Comparison of ENCODE assay signal across 23 cellular contexts in genomic region chr2:54676656-54677055, GRCh38. TPM values are rescaled to one million over a fixed set of nuclear protein-coding genes. Genes with fewer than 3 reads are reported as not detected.
DNase-seq lines count a peak whose midpoint lies in the region; ATAC-seq and TF ChIP-seq lines count a peak whose summit lies in the region.
"Had no signal": no experiment of that assay in that cellular context is flagged by ENCODE, and none has a peak within 500 bp of the region (broad histone marks: within the 10 kb centered on the region; RNA-seq: fewer than 3 reads in every experiment).

No MANE protein-coding gene starts in this region.

- H3K9me3 ChIP-seq in SK-N-SH (no peaks in the 10 kb centered on the region), Panc1 (ENCODE audit: control insufficient read depth, insufficient read depth, low read depth, low read length) (no peaks in the 10 kb centered on the region), thyroid gland (no peaks in the 10 kb centered on the region)

- DNase-seq in SK-N-SH (no peak), Panc1 (ENCODE audit: low read depth, low spot score) (no peak), fibroblast of peridontal ligament (ENCODE audit: extremely low read depth) (peak; percentile 77), thyroid gland (peak; percentile 67 to 70), DMS153 (lab: John Stamatoyannopoulos, UW) (no peak), MV-4-11 (lab: John Stamatoyannopoulos, UW) (no peak)
- DNase-seq in stimulated activated CD4-positive, alpha-beta T cell treated with anti-CD3 and anti-CD28 coated beads, Interleukin-1b, Interleukin-23, amount 100 ng/mL, for 48 hours: no peak
- DNase-seq: activated CD4-positive, alpha-beta T cell treated with anti-CD3 and anti-CD28 coated beads, Interleukin-2, amount 50 U/mL, for 4 hours; brain microvascular endothelial cell; CD8-positive, alpha-beta memory T cell; H7; NCI-H1417; NCI-H2029 treated with DMSO at 0.1 percent for 48 hours; NCI-H69; right cardiac atrium; stimulated activated CD4-positive, alpha-beta T cell treated with anti-CD3 and anti-CD28 coated beads, Interleukin-4, amount 100 ng/mL, for 1 hour; T-cell had no signal

- peaks cover 5% of the 10 kb centered on the region for H3F3A ChIP-seq in SK-N-SH (replicated peaks; ENCODE audit: insufficient read depth)

- H3K4me1 ChIP-seq in SK-N-SH (ENCODE audit: control insufficient read depth in 1 of 2, insufficient read depth in 2 of 2, low read depth in 1 of 2, low read length in 1 of 2) (peaks cover 4 to 9% of the 10 kb centered on the region in 2 experiments; a peak in 2 of 4 replicates), Panc1 (ENCODE audit: control insufficient read depth, insufficient read depth, low read length) (no peaks in the 10 kb centered on the region), thyroid gland (peaks cover 46 to 54% of the 10 kb centered on the region in 2 donors)
- H3K4me1 ChIP-seq: neural progenitor cell had no signal

- no peak overlapping the region for H3K4me2 ChIP-seq in SK-N-SH
- H3K4me2 ChIP-seq: hepatocyte, neural progenitor cell had no signal

- intact Hi-C loops in Panc1 (cut with micrococcal nuclease; ENCODE audit: unreplicated experiment) (no loop called here), thyroid gland (cut with DNase I) (no loop called here)

- H3K36me3 ChIP-seq in SK-N-SH (replicated peaks in 1 of 2; ENCODE audit: control insufficient read depth in 1 of 2, insufficient read depth in 2 of 2, low read length in 1 of 2) (peaks cover 0 to 2% of the 10 kb centered on the region in 2 experiments), Panc1 (ENCODE audit: control insufficient read depth, insufficient read depth, low read length) (no peaks in the 10 kb centered on the region), thyroid gland (no peaks in the 10 kb centered on the region)
- H3K36me3 ChIP-seq: brain microvascular endothelial cell, neural progenitor cell had no signal

- H2AFZ ChIP-seq in SK-N-SH (ENCODE audit: low read depth): no peak overlapping the region
- H2AFZ ChIP-seq: hepatocyte, neural progenitor cell had no signal

- no TSS peak for BruUV-seq in Panc1 (replicated peaks; lab: Mats Ljungman, UMichigan)

- peak; percentile 27 for ATAC-seq in SK-N-SH treated with all-trans-retinoic acid at 6 μM for 48 hours
- ATAC-seq in Panc1: peak; percentile 12; the same call in 1 of the 2 replicates
- ATAC-seq: activated naive CD4-positive, alpha-beta T cell treated with anti-CD3 and anti-CD28 coated beads, Interleukin-2, amount 50 U/mL, for 72 hours; K562; right cardiac atrium; T-cell had no signal

- in situ Hi-C loops in Panc1 (cut with HindIII; ENCODE audit: low pct_unique_long_range_greater_than_20kb, low sequenced_read_pairs): no loop called here

- TF ChIP-seq RAD21 in SK-N-SH (IDR thresholded peaks at IDR 0.05; ENCODE audit: low read length): no peak

- H3K9ac ChIP-seq in SK-N-SH: no peak overlapping the region
- H3K9ac ChIP-seq: neural progenitor cell had no signal

- no peak for TF ChIP-seq POLR2A in thyroid gland (IDR thresholded peaks at IDR 0.05)

- no peak overlapping the region for H3K27ac ChIP-seq in SK-N-SH (ENCODE audit: low read depth in 2 of 2, low read length in 1 of 2)
- no peak overlapping the region for H3K27ac ChIP-seq in Panc1 (ENCODE audit: low read length)
- H3K27ac ChIP-seq in thyroid gland: peak overlapping the region; percentile 23 to 73 (median 62)
- H3K27ac ChIP-seq: 22Rv1, brain microvascular endothelial cell, hepatocyte, neural progenitor cell had no signal

- no peak for TF ChIP-seq EP300 in SK-N-SH (IDR thresholded peaks at IDR 0.05; ENCODE audit: borderline replicate concordance in 1 of 2, low read depth in 1 of 2, low read length in 1 of 2)

- H3K4me3 ChIP-seq in SK-N-SH (ENCODE audit: low read depth in 2 of 2, low read length in 1 of 2): no peak overlapping the region
- no peak overlapping the region for H3K4me3 ChIP-seq in Panc1 (ENCODE audit: low read depth in 2 of 2, low read length in 2 of 2)
- no peak overlapping the region for H3K4me3 ChIP-seq in thyroid gland (replicated peaks in 1 of 3)
- H3K4me3 ChIP-seq: hepatocyte, K562, neural progenitor cell had no signal

- POLR2A ChIA-PET in SK-N-SH (lab: Yijun Ruan, JAX) (no interaction called here), Panc1 (lab: Charles Lee) (no interaction called here)

- TF ChIP-seq CTCF in SK-N-SH (IDR thresholded peaks at IDR 0.05) (no peak), Panc1 (IDR thresholded peaks at IDR 0.05) (no peak), thyroid gland (IDR thresholded peaks at IDR 0.05) (no peak)

- no peaks in the 10 kb centered on the region for H3K27me3 ChIP-seq in SK-N-SH (ENCODE audit: insufficient read depth)
- no peaks in the 10 kb centered on the region for H3K27me3 ChIP-seq in Panc1 (ENCODE audit: control insufficient read depth, insufficient read depth, low read length)
- H3K27me3 ChIP-seq in thyroid gland: no peaks in the 10 kb centered on the region
- H3K27me3 ChIP-seq: brain microvascular endothelial cell, hepatocyte, neural progenitor cell had no signal

- no peaks in the 10 kb centered on the region for H3K9me2 ChIP-seq in SK-N-SH

- CTCF ChIA-PET in SK-N-SH (lab: Yijun Ruan, JAX): interaction anchor here (1.0 to 2.9 kb wide), 5 partner anchors 10 to 569 kb away, joined by 3 to 17 read pairs (median 6); no protein-coding TSS in a partner anchor
- CTCF ChIA-PET in Panc1 (lab: Charles Lee): interaction anchor here (0.6 to 1.4 kb wide), 3 partner anchors 11 to 174 kb away, joined by 3 to 5 read pairs (median 3); no protein-coding TSS in a partner anchor

- H3K79me2 ChIP-seq in SK-N-SH (ENCODE audit: insufficient read depth): no peaks in the 10 kb centered on the region
- H3K79me2 ChIP-seq: hepatocyte had no signal

- WGBS in SK-N-SH (ENCODE audit: low lambda C conversion rate): 57% methylated on average over 2 of the region's 2 CpGs
- 28 to 32% methylated on average over 2 of the region's 2 CpGs for WGBS in thyroid gland, 2 donors

- H4K20me1 ChIP-seq in SK-N-SH (ENCODE audit: insufficient read depth): no peaks in the 10 kb centered on the region

TF ChIP-seq in SK-N-SH treated with all-trans-retinoic acid at 6 μM for 48 hours, 23 proteins besides CTCF, POLR2A, EP300 and RAD21 (continues in another document):
- no peak for TF ChIP-seq ARNTL (CRISPR knock-in tag; IDR thresholded peaks at IDR 0.05; ENCODE audit: borderline replicate concordance, low read depth)
- TF ChIP-seq CSDC2 (CRISPR knock-in tag; IDR thresholded peaks at IDR 0.05): no peak
- TF ChIP-seq TSHZ2 (CRISPR knock-in tag; IDR thresholded peaks at IDR 0.05): no peak
- no peak for TF ChIP-seq SNAI2 (CRISPR knock-in tag; IDR thresholded peaks at IDR 0.05)

TF ChIP-seq in SK-N-SH, 30 proteins besides CTCF, POLR2A, EP300 and RAD21:
- TF ChIP-seq GABPA (IDR thresholded peaks at IDR 0.05; ENCODE audit: low read depth) (no peak), TCF12 (IDR thresholded peaks at IDR 0.05) (no peak), NRF1 (IDR thresholded peaks at IDR 0.05; ENCODE audit: low read depth, low read length) (no peak), CHD2 (IDR thresholded peaks at IDR 0.05; ENCODE audit: low read length, partially characterized antibody) (no peak), EZH2phosphoT487 (IDR thresholded peaks at IDR 0.05; ENCODE audit: borderline replicate concordance, low read depth) (no peak), SIN3A (IDR thresholded peaks at IDR 0.05; ENCODE audit: borderline replicate concordance, low read depth, low read length) (no peak), SMC3 (IDR thresholded peaks at IDR 0.05; ENCODE audit: low read depth, low read length) (no peak), NFIC (IDR thresholded peaks at IDR 0.05; ENCODE audit: borderline replicate concordance) (no peak), FOXM1 (IDR thresholded peaks at IDR 0.05; ENCODE audit: low read depth) (no peak), MXI1 (IDR thresholded peaks at IDR 0.05; ENCODE audit: low read depth, low read length) (no peak), RFX5 (IDR thresholded peaks at IDR 0.05; ENCODE audit: low read length) (no peak), MEF2A (IDR thresholded peaks at IDR 0.05; ENCODE audit: borderline replicate concordance, low read depth) (no peak)
- TF ChIP-seq, protein P1, sequence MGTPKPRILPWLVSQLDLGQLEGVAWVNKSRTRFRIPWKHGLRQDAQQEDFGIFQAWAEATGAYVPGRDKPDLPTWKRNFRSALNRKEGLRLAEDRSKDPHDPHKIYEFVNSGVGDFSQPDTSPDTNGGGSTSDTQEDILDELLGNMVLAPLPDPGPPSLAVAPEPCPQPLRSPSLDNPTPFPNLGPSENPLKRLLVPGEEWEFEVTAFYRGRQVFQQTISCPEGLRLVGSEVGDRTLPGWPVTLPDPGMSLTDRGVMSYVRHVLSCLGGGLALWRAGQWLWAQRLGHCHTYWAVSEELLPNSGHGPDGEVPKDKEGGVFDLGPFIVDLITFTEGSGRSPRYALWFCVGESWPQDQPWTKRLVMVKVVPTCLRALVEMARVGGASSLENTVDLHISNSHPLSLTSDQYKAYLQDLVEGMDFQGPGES (IDR thresholded peaks at IDR 0.05; ENCODE audit: low read depth, low read length): no peak
TF ChIP-seq in SK-N-SH: peak in this region for 0.

RNA-seq across cellular contexts. Expression of gene EML6, which starts 46.8 kb away (rescaled TPM):
- 1.1 and 1.6 TPM in 2 replicates for polyA plus RNA-seq in SK-N-SH (2012; rRNA removed)
- 1.2 and 1.3 TPM in 2 replicates for polyA plus RNA-seq in SK-N-SH (2012; cell fraction: cytosol; rRNA removed)
- 4.7 and 5.3 TPM in 2 replicates for polyA plus RNA-seq in SK-N-SH (2012; cell fraction: nucleus; rRNA removed)
- total RNA-seq in Panc1 (2021; ENCODE audit: unreplicated experiment) (6.3 TPM), thyroid gland (10 to 100 TPM in 3 of 4 donors, 1 to 10 TPM in 1; 5.6 to 24.8 (median 20.3) TPM)
- 6.5 TPM for polyA plus RNA-seq in Panc1 (2012; ENCODE audit: insufficient read length)

Comparison
In these comparisons a context has a peak if more than half of its experiments do, and no peak if none do; other contexts are left out.
1. DNase-seq: peak in fibroblast of peridontal ligament (single experiment) and thyroid gland (2 of 2); none in SK-N-SH (single experiment), Panc1 (single experiment), DMS153 (single experiment), stimulated activated CD4-positive, alpha-beta T cell treated with anti-CD3 and anti-CD28 coated beads, Interleukin-1b, Interleukin-23, amount 100 ng/mL, for 48 hours (single experiment) and MV-4-11 (single experiment).
2. H3K27ac ChIP-seq: peak in thyroid gland (3 of 3); none in SK-N-SH (0 of 2) and Panc1 (single experiment).